ENCODE assay signal across 23 cellular contexts in the genomic region with DNA sequence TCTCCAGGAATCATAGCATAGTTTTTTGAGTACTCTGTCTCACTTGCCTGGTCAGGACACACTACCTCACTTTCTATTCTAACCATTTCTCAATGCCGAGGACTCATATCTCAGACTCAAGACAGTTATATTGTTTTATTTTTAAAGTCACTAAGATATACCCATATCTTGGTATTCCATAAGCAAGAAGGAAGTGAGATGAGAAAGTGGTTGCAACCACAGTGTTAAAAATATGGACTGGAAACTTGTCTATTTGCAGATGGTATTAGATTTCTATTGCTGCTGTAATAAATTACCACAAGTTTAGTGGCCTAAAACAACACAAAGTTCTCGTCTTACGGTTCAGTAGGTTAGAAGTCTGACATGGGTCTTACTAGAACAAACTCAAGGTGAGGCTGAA.
DNase-seq lines count a peak whose midpoint lies in the region; ATAC-seq and TF ChIP-seq lines count a peak whose summit lies in the region.
"Had no signal": no experiment of that assay in that cellular context is flagged by ENCODE, and none has a peak within 500 bp of the region (broad histone marks: within the 10 kb centered on the region; RNA-seq: fewer than 3 reads in every experiment).

No MANE protein-coding gene starts in this region.

- ATAC-seq in GM18502 (IDR thresholded peaks at IDR 0.05; ENCODE audit: poor library complexity, unreplicated experiment) (peak; percentile 58), GM19328 (IDR thresholded peaks at IDR 0.05; ENCODE audit: unreplicated experiment) (peak; percentile 70), HG02884 (IDR thresholded peaks at IDR 0.05; ENCODE audit: unreplicated experiment) (peak; percentile 84), Right ventricle myocardium superior (ENCODE audit: poor library complexity) (no peak), mucosa of descending colon (no peak)
- ATAC-seq: activated CD8-positive, alpha-beta T cell treated with anti-CD3 and anti-CD28 coated beads, Interleukin-2, amount 10 ng/mL, durations not matched to agents 7 days and 5 days; lower lobe of right lung; right cardiac atrium; stimulated activated memory B cell treated with anti-CD40 and anti-IgM and Interleukin-4, amounts not matched to agents 10 μg/mL and 1 μg/mL and 100 μg/mL, for 72 hours had no signal

- no peaks in the 10 kb centered on the region for H3K4me1 ChIP-seq in mucosa of descending colon (ENCODE audit: low read depth)
- H3K4me1 ChIP-seq: lower lobe of right lung, parathyroid adenoma, spleen, suprapubic skin had no signal

- H3K4me3 ChIP-seq in mucosa of descending colon: no peak overlapping the region
- H3K4me3 ChIP-seq: GM23248, lower lobe of right lung, spleen, suprapubic skin had no signal

- H3K36me3 ChIP-seq in mucosa of descending colon (ENCODE audit: low read depth): no peaks in the 10 kb centered on the region
- H3K36me3 ChIP-seq: lower lobe of right lung, spleen, suprapubic skin had no signal

- H3K9me3 ChIP-seq in mucosa of descending colon: no peaks in the 10 kb centered on the region
- H3K9me3 ChIP-seq: lower lobe of right lung, spleen, suprapubic skin had no signal

- TF ChIP-seq CTCF in mucosa of descending colon (IDR thresholded peaks at IDR 0.05): no peak

- DNase-seq in left kidney (ENCODE audit: low read depth, low spot score) (peak; percentile 40), Right ventricle myocardium superior (no peak), mucosa of descending colon (no peak)
- no peak for DNase-seq in activated CD8-positive, alpha-beta memory T cell treated with anti-CD3 and anti-CD28 coated beads for 24 hours
- DNase-seq: activated CD8-positive, alpha-beta T cell treated with anti-CD3 and anti-CD28 coated beads, Interleukin-2, amount 10 ng/mL, durations not matched to agents 7 days and 5 days; activated gamma-delta T cell; DMS79 treated with DMSO at 0.1 percent for 48 hours; GM23248; lower lobe of right lung; MV-4-11; NCI-H1694 treated with DMSO at 0.1 percent for 48 hours; NCI-H2171 treated with DMSO at 0.1 percent for 48 hours; NCI-H524 treated with DMSO at 0.1 percent for 48 hours; right cardiac atrium; SHP77 treated with DMSO at 0.1 percent for 48 hours; spleen; stimulated activated CD4-positive, alpha-beta T cell treated with anti-CD3 and anti-CD28 coated beads, Interleukin-4, amount 100 ng/mL, for 1 hour had no signal

- intact Hi-C loops in Right ventricle myocardium superior (cut with DNase I) (no loop called here), mucosa of descending colon (cut with DNase I, micrococcal nuclease) (no loop called here)

Comparison
In these comparisons a context has a peak if more than half of its experiments do, and no peak if none do; other contexts are left out.
1. ATAC-seq: peak in GM18502 (single experiment), GM19328 (single experiment) and HG02884 (single experiment); none in Right ventricle myocardium superior (single experiment) and mucosa of descending colon (single experiment).